23 cellular contexts compared by ENCODE assay signal in the genomic region with DNA sequence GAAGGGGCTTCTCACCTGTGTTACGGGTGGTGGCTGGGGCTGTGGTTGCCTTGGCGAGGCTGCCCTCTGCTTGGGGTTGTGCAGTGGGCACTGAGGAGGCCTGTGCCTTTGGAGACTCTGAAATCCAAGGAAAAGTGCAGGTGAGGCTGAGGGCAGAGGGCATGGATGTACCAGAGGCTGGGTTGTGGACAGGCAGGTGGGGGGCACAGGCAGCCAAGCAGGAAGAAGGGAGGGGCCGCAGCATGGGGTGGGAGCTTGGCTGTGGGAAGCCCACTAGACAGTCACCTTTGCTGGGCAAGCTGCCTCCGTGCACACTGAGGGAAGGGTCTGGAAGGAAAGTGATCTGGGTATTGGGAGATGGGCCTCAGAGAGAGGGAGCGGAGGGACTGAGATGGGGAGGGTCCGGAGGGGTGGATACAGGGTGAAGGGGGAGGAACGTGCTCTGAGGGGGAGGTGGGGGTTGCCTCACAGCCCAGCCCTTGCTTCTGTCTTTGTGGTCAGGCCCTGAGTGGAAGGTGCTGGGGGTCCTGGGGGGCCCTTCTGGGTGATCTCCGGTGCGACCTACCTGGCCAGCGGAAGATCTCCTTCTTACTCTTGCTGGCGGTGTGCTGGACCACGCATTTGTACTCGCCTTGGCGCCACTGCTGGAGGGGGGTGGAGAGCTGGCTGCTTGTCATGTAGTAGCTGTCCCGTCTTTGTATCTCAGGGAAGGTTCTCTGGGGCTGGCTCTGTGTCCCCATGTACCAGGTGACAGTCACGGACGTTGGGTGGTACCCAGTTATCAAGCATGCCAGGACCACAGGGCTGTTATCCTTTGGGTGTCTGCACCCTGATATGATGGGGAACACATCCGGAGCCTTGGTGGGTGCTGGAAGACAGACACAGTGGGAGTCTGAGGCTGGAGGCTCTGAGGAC.
DNase-seq lines count a peak whose midpoint lies in the region; ATAC-seq and TF ChIP-seq lines count a peak whose summit lies in the region.
"Had no signal": no experiment of that assay in that cellular context is flagged by ENCODE, and none has a peak within 500 bp of the region (broad histone marks: within the 10 kb centered on the region; RNA-seq: fewer than 3 reads in every experiment).

No MANE protein-coding gene starts in this region.

- whole genome bisulfite sequencing in endodermal cell (ENCODE audit: insufficient coverage in 1 of 2, insufficient read length in 1 of 2), 2 experiments, result 68 to 82% methylated on average over 13 to 18 of the region's 18 CpGs

- no peak overlapping the region for H3K9ac ChIP-seq in endodermal cell (ENCODE audit: extremely low read depth, low read length, poor library complexity, severe bottlenecking)

- DNase-seq in activated effector memory CD4-positive, alpha-beta T cell treated with anti-CD3 and anti-CD28 coated beads, Interleukin-2, amount 50 U/mL, for 16 hours, result peak; percentile 60
- DNase-seq in activated effector memory CD4-positive, alpha-beta T cell treated with Interleukin-2 at 50 U/mL for 16 hours, result no peak
- peak; percentile 7 for DNase-seq in GM03348 (ENCODE audit: low spot score)
- peak; percentile 13 for DNase-seq in endodermal cell
- no peak for DNase-seq in NCI-H82 (lab: John Stamatoyannopoulos, UW)
- no peak for DNase-seq in NCI-H524 (lab: John Stamatoyannopoulos, UW)
- no peak for DNase-seq in activated CD4-positive, alpha-beta memory T cell treated with anti-CD3 and anti-CD28 coated beads, Interleukin-2, amount 10 ng/mL, durations not matched to agents 7 days and 5 days
- DNase-seq: activated naive CD4-positive, alpha-beta T cell treated with anti-CD3 and anti-CD28 coated beads for 36 hours; GDM1; KG1; MM.1S; NCI-H1436; NCI-H510A; occipital lobe; stimulated activated CD4-positive, alpha-beta T cell treated with anti-CD3 and anti-CD28 coated beads, Interleukin-2, amount 100 ng/mL, for 48 hours had no signal

- peaks cover 80% of the 10 kb centered on the region for H3K9me3 Mint-ChIP-seq in endodermal cell
- no peaks in the 10 kb centered on the region for H3K9me3 Mint-ChIP-seq in stimulated activated memory B cell treated with anti-CD40 and anti-IgM and Interleukin-4, amounts not matched to agents 10 μg/mL and 1 μg/mL and 100 μg/mL, for 72 hours
- no peaks in the 10 kb centered on the region for H3K9me3 Mint-ChIP-seq in activated CD4-positive, alpha-beta memory T cell treated with anti-CD3 and anti-CD28 coated beads, Interleukin-2, amount 10 ng/mL, durations not matched to agents 7 days and 5 days
- H3K9me3 Mint-ChIP-seq: activated naive CD4-positive, alpha-beta T cell treated with anti-CD3 and anti-CD28 coated beads for 36 hours; stimulated activated naive CD8-positive, alpha-beta T cell treated with anti-CD3 and anti-CD28 coated beads, Interleukin-15, Interleukin-2, amounts not matched to agents 100 ng/mL and 50 ng/mL, for 24 hours; T-cell had no signal

- H3K27ac ChIP-seq in endodermal cell (ENCODE audit: low read depth, low read length), result no peak overlapping the region
- H3K27ac ChIP-seq: Peyer's patch, SJSA1, tibial nerve had no signal

- POLR2A ChIA-PET in activated CD4-positive, alpha-beta memory T cell treated with anti-CD3 and anti-CD28 coated beads, Interleukin-2, amount 10 ng/mL, durations not matched to agents 7 days and 5 days (lab: Charles Lee), result no interaction called here

- H3K27ac Mint-ChIP-seq in endodermal cell, result no peak overlapping the region
- peak overlapping the region; percentile 19 for H3K27ac Mint-ChIP-seq in stimulated activated memory B cell treated with anti-CD40 and anti-IgM and Interleukin-4, amounts not matched to agents 10 μg/mL and 1 μg/mL and 100 μg/mL, for 72 hours
- no peak overlapping the region for H3K27ac Mint-ChIP-seq in activated CD4-positive, alpha-beta memory T cell treated with anti-CD3 and anti-CD28 coated beads, Interleukin-2, amount 10 ng/mL, durations not matched to agents 7 days and 5 days
- H3K27ac Mint-ChIP-seq: activated naive CD4-positive, alpha-beta T cell treated with anti-CD3 and anti-CD28 coated beads for 36 hours; naive thymus-derived CD4-positive, alpha-beta T cell; stimulated activated naive CD8-positive, alpha-beta T cell treated with anti-CD3 and anti-CD28 coated beads, Interleukin-15, Interleukin-2, amounts not matched to agents 100 ng/mL and 50 ng/mL, for 24 hours; T-cell had no signal

- ATAC-seq in stimulated activated memory B cell treated with anti-CD40 and anti-IgM and Interleukin-4, amounts not matched to agents 10 μg/mL and 1 μg/mL and 100 μg/mL, for 72 hours, result no peak
- ATAC-seq: naive thymus-derived CD4-positive, alpha-beta T cell; T-cell had no signal

- TF ChIP-seq CTCF in endodermal cell (conservative IDR thresholded peaks at IDR 0.05), result no peak

- no peaks in the 10 kb centered on the region for H3K36me3 ChIP-seq in endodermal cell (ENCODE audit: control insufficient read depth, insufficient read depth, low read length)
- H3K36me3 ChIP-seq: Peyer's patch, SJSA1, tibial nerve had no signal

- no peak overlapping the region for H3K4me3 Mint-ChIP-seq in endodermal cell
- no peak overlapping the region for H3K4me3 Mint-ChIP-seq in stimulated activated memory B cell treated with anti-CD40 and anti-IgM and Interleukin-4, amounts not matched to agents 10 μg/mL and 1 μg/mL and 100 μg/mL, for 72 hours
- H3K4me3 Mint-ChIP-seq in activated CD4-positive, alpha-beta memory T cell treated with anti-CD3 and anti-CD28 coated beads, Interleukin-2, amount 10 ng/mL, durations not matched to agents 7 days and 5 days, result no peak overlapping the region
- H3K4me3 Mint-ChIP-seq: activated naive CD4-positive, alpha-beta T cell treated with anti-CD3 and anti-CD28 coated beads for 36 hours; naive thymus-derived CD4-positive, alpha-beta T cell; stimulated activated naive CD8-positive, alpha-beta T cell treated with anti-CD3 and anti-CD28 coated beads, Interleukin-15, Interleukin-2, amounts not matched to agents 100 ng/mL and 50 ng/mL, for 24 hours; T-cell had no signal

- H3K4me3 ChIP-seq in endodermal cell (ENCODE audit: low read length), result no peak overlapping the region
- H3K4me3 ChIP-seq: Peyer's patch, SJSA1, smooth muscle cell, tibial nerve had no signal

- CTCF ChIA-PET in activated CD4-positive, alpha-beta memory T cell treated with anti-CD3 and anti-CD28 coated beads, Interleukin-2, amount 10 ng/mL, durations not matched to agents 7 days and 5 days (lab: Charles Lee), result no interaction called here

- no peaks in the 10 kb centered on the region for H3K27me3 Mint-ChIP-seq in endodermal cell (ENCODE audit: insufficient read depth)
- no peaks in the 10 kb centered on the region for H3K27me3 Mint-ChIP-seq in stimulated activated memory B cell treated with anti-CD40 and anti-IgM and Interleukin-4, amounts not matched to agents 10 μg/mL and 1 μg/mL and 100 μg/mL, for 72 hours
- no peaks in the 10 kb centered on the region for H3K27me3 Mint-ChIP-seq in activated CD4-positive, alpha-beta memory T cell treated with anti-CD3 and anti-CD28 coated beads, Interleukin-2, amount 10 ng/mL, durations not matched to agents 7 days and 5 days
- H3K27me3 Mint-ChIP-seq: stimulated activated naive CD8-positive, alpha-beta T cell treated with anti-CD3 and anti-CD28 coated beads, Interleukin-15, Interleukin-2, amounts not matched to agents 100 ng/mL and 50 ng/mL, for 24 hours; T-cell had no signal

- H3K9me3 ChIP-seq in endodermal cell (ENCODE audit: control insufficient read depth, low read length), result peaks cover 39% of the 10 kb centered on the region
- H3K9me3 ChIP-seq: Peyer's patch, SJSA1 had no signal

- H3K4me1 Mint-ChIP-seq in endodermal cell, result no peaks in the 10 kb centered on the region
- H3K4me1 Mint-ChIP-seq in stimulated activated memory B cell treated with anti-CD40 and anti-IgM and Interleukin-4, amounts not matched to agents 10 μg/mL and 1 μg/mL and 100 μg/mL, for 72 hours, result peaks cover 24% of the 10 kb centered on the region
- no peaks in the 10 kb centered on the region for H3K4me1 Mint-ChIP-seq in activated CD4-positive, alpha-beta memory T cell treated with anti-CD3 and anti-CD28 coated beads, Interleukin-2, amount 10 ng/mL, durations not matched to agents 7 days and 5 days
- H3K4me1 Mint-ChIP-seq: naive thymus-derived CD4-positive, alpha-beta T cell; T-cell had no signal

- H3K27me3 ChIP-seq in endodermal cell (ENCODE audit: control insufficient read depth, insufficient read depth, low read length, poor library complexity, severe bottlenecking), result no peaks in the 10 kb centered on the region
- H3K27me3 ChIP-seq: Peyer's patch, SJSA1, tibial nerve had no signal

- no peaks in the 10 kb centered on the region for H3K36me3 Mint-ChIP-seq in endodermal cell (ENCODE audit: low read depth)
- H3K36me3 Mint-ChIP-seq in stimulated activated memory B cell treated with anti-CD40 and anti-IgM and Interleukin-4, amounts not matched to agents 10 μg/mL and 1 μg/mL and 100 μg/mL, for 72 hours, result peaks cover 47% of the 10 kb centered on the region
- no peaks in the 10 kb centered on the region for H3K36me3 Mint-ChIP-seq in activated CD4-positive, alpha-beta memory T cell treated with anti-CD3 and anti-CD28 coated beads, Interleukin-2, amount 10 ng/mL, durations not matched to agents 7 days and 5 days (ENCODE audit: low read depth)
- H3K36me3 Mint-ChIP-seq: naive thymus-derived CD4-positive, alpha-beta T cell; T-cell had no signal

- no peaks in the 10 kb centered on the region for H3K4me1 ChIP-seq in endodermal cell (ENCODE audit: control insufficient read depth, insufficient read depth, low read length)
- H3K4me1 ChIP-seq: Peyer's patch, SJSA1, tibial nerve had no signal

Comparison
In these comparisons a context has a peak if more than half of its experiments do, and no peak if none do; other contexts are left out.
1. DNase-seq: peak in activated effector memory CD4-positive, alpha-beta T cell treated with anti-CD3 and anti-CD28 coated beads, Interleukin-2, amount 50 U/mL, for 16 hours (single experiment), GM03348 (single experiment) and endodermal cell (single experiment); none in activated effector memory CD4-positive, alpha-beta T cell treated with Interleukin-2 at 50 U/mL for 16 hours (single experiment), NCI-H82 (single experiment), NCI-H524 (0 of 2) and activated CD4-positive, alpha-beta memory T cell treated with anti-CD3 and anti-CD28 coated beads, Interleukin-2, amount 10 ng/mL, durations not matched to agents 7 days and 5 days (single experiment).